In the genomic region with DNA sequence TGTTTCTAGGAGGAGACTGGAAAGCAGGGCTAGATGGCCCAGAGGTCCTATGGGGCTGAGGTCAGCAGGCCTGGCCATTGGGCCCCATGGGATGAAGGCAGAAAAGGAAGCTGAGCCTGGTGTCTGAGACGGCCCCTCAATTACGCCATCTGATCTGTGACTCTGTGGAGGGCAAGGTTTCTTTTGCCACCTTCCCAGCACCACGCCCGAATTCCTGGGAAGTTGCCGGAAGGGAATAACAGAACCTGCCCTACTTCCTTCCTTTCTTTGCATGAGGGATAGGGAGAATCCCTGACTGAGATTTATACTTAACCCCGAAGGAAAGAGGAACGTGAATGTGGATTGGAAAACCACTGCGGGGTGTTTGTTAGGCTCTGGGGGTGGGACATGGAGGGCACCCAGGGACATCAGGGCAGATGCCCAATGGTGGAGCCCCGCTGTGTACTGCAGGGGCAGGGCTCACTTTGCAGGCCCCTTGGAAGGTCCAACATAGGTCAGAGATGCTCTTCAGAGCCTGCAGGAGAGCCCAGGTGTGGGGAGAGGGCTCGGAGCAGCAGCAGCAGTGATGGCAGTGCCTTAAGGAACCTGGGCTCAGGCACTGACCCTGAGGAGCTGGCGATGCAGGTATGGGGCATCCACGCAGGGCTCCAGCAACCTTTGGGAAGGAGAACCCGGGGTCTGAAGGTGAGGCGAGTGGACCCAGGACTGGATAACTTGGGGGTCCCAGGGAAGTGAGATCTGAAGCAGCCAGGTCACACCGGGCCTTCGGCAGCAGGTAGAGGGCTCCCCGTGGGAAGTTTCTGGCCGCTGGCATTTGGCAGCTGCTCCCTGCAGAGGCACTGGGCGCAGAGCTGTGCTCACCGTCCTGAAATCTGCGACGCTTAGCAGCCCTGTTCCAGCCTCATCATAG, we compare ENCODE assay signal across 16 cellular contexts.
A peak's percentile ranks its signal among the peaks of the same experiment; 100 is the strongest.
DNase-seq lines count a peak whose midpoint lies in the region; ATAC-seq and TF ChIP-seq lines count a peak whose summit lies in the region.
"Had no signal": no experiment of that assay in that cellular context is flagged by ENCODE, and none has a peak within 500 bp of the region (broad histone marks: within the 10 kb centered on the region; RNA-seq: fewer than 3 reads in every experiment).

No MANE protein-coding gene starts in this region.

- H3K4me3 ChIP-seq in heart left ventricle (no peak overlapping the region), epithelial cell of esophagus (ENCODE audit: low read length) (no peak overlapping the region), neuronal stem cell (ENCODE audit: low read length in 2 of 2) (no peak overlapping the region), esophagus muscularis mucosa (no peak overlapping the region), left ventricle myocardium inferior (no peak overlapping the region)
- H3K4me3 ChIP-seq: PC-9 had no signal

- no peak overlapping the region for H3K23ac ChIP-seq in neuronal stem cell (ENCODE audit: low read depth, low read length, poor library complexity)

- H2BK12ac ChIP-seq in neuronal stem cell (ENCODE audit: low read length) = no peak overlapping the region

- no peak overlapping the region for H3K9ac ChIP-seq in neuronal stem cell (ENCODE audit: low read depth, low read length, poor library complexity)

- H3K79me1 ChIP-seq in neuronal stem cell (ENCODE audit: low read depth, low read length) = no peaks in the 10 kb centered on the region

- no peak for TF ChIP-seq EP300 in esophagus muscularis mucosa (IDR thresholded peaks at IDR 0.05)

- no peak overlapping the region for H2AFZ ChIP-seq in neuronal stem cell (ENCODE audit: low read length)
- H2AFZ ChIP-seq: PC-9 had no signal

- H4K91ac ChIP-seq in neuronal stem cell (ENCODE audit: low read depth, low read length, poor library complexity) = no peak overlapping the region

- H3K36me3 ChIP-seq in heart left ventricle (no peaks in the 10 kb centered on the region), neuronal stem cell (replicated peaks in 1 of 2; ENCODE audit: control insufficient read depth in 2 of 2, insufficient read depth in 2 of 2, low read length in 2 of 2) (no peaks in the 10 kb centered on the region), esophagus muscularis mucosa (no peaks in the 10 kb centered on the region), left ventricle myocardium inferior (no peaks in the 10 kb centered on the region)

- H2AK5ac ChIP-seq in neuronal stem cell (ENCODE audit: low read depth, low read length) = peak overlapping the region; percentile 84

- H3K4ac ChIP-seq in neuronal stem cell (ENCODE audit: low read length) = no peak overlapping the region

- H2BK15ac ChIP-seq in neuronal stem cell (ENCODE audit: low read length) = peak overlapping the region; percentile 51

- no peak for TF ChIP-seq CTCF in heart left ventricle (IDR thresholded peaks at IDR 0.05)
- no peak for TF ChIP-seq CTCF in epithelial cell of esophagus (IDR thresholded peaks at IDR 0.05; ENCODE audit: insufficient read depth, low read depth, low read length, missing control alignments)
- no peak for TF ChIP-seq CTCF in esophagus muscularis mucosa (IDR thresholded peaks at IDR 0.05)
- no peak for TF ChIP-seq CTCF in left ventricle myocardium inferior (IDR thresholded peaks at IDR 0.05; ENCODE audit: borderline replicate concordance)

- DNase-seq in cardiac septum (ENCODE audit: low spot score) (peak; percentile 61), heart left ventricle (no peak), epithelial cell of esophagus (ENCODE audit: low read depth) (peak; percentile 56), neuronal stem cell (ENCODE audit: low spot score) (no peak), esophagus muscularis mucosa (ENCODE audit: extremely low spot score) (no peak), left ventricle myocardium inferior (no peak)
- no peak for DNase-seq in activated CD4-positive, CD25-positive, alpha-beta regulatory T cell (lab: John Stamatoyannopoulos, UW)
- DNase-seq: C1 segment of cervical spinal cord, DMS79 treated with DMSO at 0.1 percent for 48 hours, HCEC 1CT, NCI-H187, NCI-H2171, NCI-H446 treated with DMSO at 0.1 percent for 48 hours, NCI-H774, PC-9 had no signal

- peaks cover 0 to 25% (median 0%) of the 10 kb centered on the region in 9 donors for H3K27me3 ChIP-seq in heart left ventricle
- no peaks in the 10 kb centered on the region for H3K27me3 ChIP-seq in neuronal stem cell (ENCODE audit: control insufficient read depth in 3 of 3, insufficient read depth in 3 of 3, low read depth in 1 of 3, low read length in 3 of 3)
- peaks cover 0 to 16% (median 0%) of the 10 kb centered on the region in 4 donors for H3K27me3 ChIP-seq in esophagus muscularis mucosa
- H3K27me3 ChIP-seq in left ventricle myocardium inferior (ENCODE audit: low read depth) = peaks cover 32% of the 10 kb centered on the region

- H3K4me1 ChIP-seq in heart left ventricle = no peaks in the 10 kb centered on the region
- H3K4me1 ChIP-seq in neuronal stem cell (ENCODE audit: control insufficient read depth in 2 of 2, insufficient read depth in 1 of 2, low read depth in 1 of 2, low read length in 2 of 2) = peaks cover 0 to 1% of the 10 kb centered on the region in 2 donors
- H3K4me1 ChIP-seq in esophagus muscularis mucosa = no peaks in the 10 kb centered on the region
- H3K4me1 ChIP-seq in left ventricle myocardium inferior = no peaks in the 10 kb centered on the region

- H3K4me2 ChIP-seq in neuronal stem cell (ENCODE audit: insufficient read depth, low read length, poor library complexity, severe bottlenecking) = no peak overlapping the region
- H3K4me2 ChIP-seq: PC-9 had no signal

- H3K27ac ChIP-seq in heart left ventricle (no peak overlapping the region), neuronal stem cell (replicated peaks; ENCODE audit: low read length) (no peak overlapping the region), esophagus muscularis mucosa (replicated peaks in 1 of 4) (no peak overlapping the region), left ventricle myocardium inferior (replicated peaks) (no peak overlapping the region)
- H3K27ac ChIP-seq: PC-9 had no signal

- no peak for TF ChIP-seq POLR2A in heart left ventricle (IDR thresholded peaks at IDR 0.05)
- TF ChIP-seq POLR2A in esophagus muscularis mucosa (IDR thresholded peaks at IDR 0.05; ENCODE audit: low read depth) = no peak

- H4K8ac ChIP-seq in neuronal stem cell (ENCODE audit: low read depth, low read length) = no peak overlapping the region

- 78 to 83% (median 80%) methylated on average over 16 to 22 of the region's 22 CpGs for WGBS in heart left ventricle, 4 donors
- WGBS in neuronal stem cell (ENCODE audit: extremely low coverage in 2 of 2, insufficient read length in 2 of 2, insufficient replicate concordance in 1 of 2), 2 donors = no CpG with 5 or more reads among the region's 22 CpGs
- 81% methylated on average over 19 of the region's 22 CpGs for WGBS in esophagus muscularis mucosa

- no peak for ATAC-seq in heart left ventricle
- ATAC-seq in HG02973 (IDR thresholded peaks at IDR 0.05; ENCODE audit: unreplicated experiment) = no peak

- H2BK120ac ChIP-seq in neuronal stem cell (ENCODE audit: low read depth, low read length) = peak overlapping the region; percentile 48

- H3K18ac ChIP-seq in neuronal stem cell (ENCODE audit: low read length) = no peak overlapping the region

- H2BK5ac ChIP-seq in neuronal stem cell (ENCODE audit: low read length) = peak overlapping the region; percentile 9

- intact Hi-C loops in cardiac septum (cut with DNase I) = no loop called here
- intact Hi-C loops in heart left ventricle (cut with DNase I) = no loop called here
- intact Hi-C loops in esophagus muscularis mucosa (cut with DNase I) = no loop called here
- intact Hi-C loops in left ventricle myocardium inferior (cut with micrococcal nuclease) = no loop called here

- H3K9me3 ChIP-seq in heart left ventricle (no peaks in the 10 kb centered on the region), neuronal stem cell (replicated peaks in 1 of 2; ENCODE audit: control insufficient read depth in 2 of 2, insufficient read depth in 1 of 2, low read depth in 1 of 2, low read length in 2 of 2) (no peaks in the 10 kb centered on the region), esophagus muscularis mucosa (no peaks in the 10 kb centered on the region), left ventricle myocardium inferior (replicated peaks) (no peaks in the 10 kb centered on the region)

- H3K14ac ChIP-seq in neuronal stem cell (ENCODE audit: low read length) = no peak overlapping the region

Comparison
In these comparisons a context has a peak if more than half of its experiments do, and no peak if none do; other contexts are left out.
1. DNase-seq: peak in cardiac septum (single experiment) and epithelial cell of esophagus (single experiment); none in heart left ventricle (0 of 5), neuronal stem cell (single experiment), esophagus muscularis mucosa (single experiment), activated CD4-positive, CD25-positive, alpha-beta regulatory T cell (0 of 4) and left ventricle myocardium inferior (single experiment).